ENCODE assay signal across 14 cellular contexts in the genomic region with DNA sequence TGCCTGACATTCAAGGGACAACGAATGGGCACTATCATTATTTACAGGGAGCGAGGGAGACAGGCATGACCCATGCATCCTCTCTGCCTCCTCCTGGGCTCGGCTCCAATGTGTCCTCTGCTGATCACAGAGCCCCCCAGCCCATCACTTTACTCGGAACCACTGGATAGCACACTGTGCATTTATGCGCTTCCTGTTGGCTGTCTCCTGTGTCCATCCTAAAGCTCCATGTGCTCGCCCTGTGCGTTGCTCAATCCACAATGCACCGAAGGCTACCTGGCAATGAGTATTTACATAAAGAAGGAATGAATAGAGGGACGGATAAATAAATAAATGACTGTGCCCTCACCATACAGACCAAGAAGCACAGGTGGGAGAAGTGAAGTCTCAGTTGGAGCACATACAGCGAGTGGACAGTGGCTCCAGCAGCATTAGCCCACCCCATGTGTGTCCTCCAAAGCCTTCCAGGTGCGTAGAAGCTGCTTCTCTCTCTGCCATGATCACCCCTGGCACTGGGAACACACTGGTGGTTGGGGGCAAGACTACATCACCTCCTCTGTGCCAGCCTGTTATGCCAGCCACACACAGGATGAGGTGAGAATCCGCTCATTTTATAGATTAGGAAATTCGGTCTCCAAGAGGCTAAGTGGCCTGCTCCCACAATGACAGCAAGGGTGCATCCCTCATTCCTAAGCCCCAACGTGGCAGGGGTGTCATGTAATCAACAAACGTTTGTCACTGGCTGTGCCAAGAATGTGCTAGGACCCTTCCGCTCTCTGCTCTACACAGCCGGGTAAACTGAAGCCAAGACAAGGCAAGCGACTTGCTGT. TPM values are rescaled to one million over a fixed set of nuclear protein-coding genes. Genes with fewer than 3 reads are reported as not detected.
DNase-seq lines count a peak whose midpoint lies in the region; ATAC-seq and TF ChIP-seq lines count a peak whose summit lies in the region.
"Had no signal": no experiment of that assay in that cellular context is flagged by ENCODE, and none has a peak within 500 bp of the region (broad histone marks: within the 10 kb centered on the region; RNA-seq: fewer than 3 reads in every experiment).

No MANE protein-coding gene starts in this region.

- peak; percentile 31 for DNase-seq in NCI-H748 (lab: John Stamatoyannopoulos, UW; ENCODE audit: unreplicated experiment)
- DNase-seq in NCI-H748 treated with DMSO at 0.1 percent for 48 hours (lab: John Stamatoyannopoulos, UW) = no peak
- DNase-seq in WTC11 (ENCODE audit: low spot score) = no peak
- DNase-seq in immature natural killer cell = no peak
- DNase-seq in NOMO-1 treated with dmso at 0.1 percent for 144 hours (lab: John Stamatoyannopoulos, UW; ENCODE audit: unreplicated experiment) = no peak
- DNase-seq: body of pancreas; NCI-H2107; NCI-H774; stimulated activated CD4-positive, alpha-beta T cell treated with anti-CD3 and anti-CD28 coated beads, Interleukin-2, amount 100 ng/mL, for 24 hours; testis had no signal

- H3K4me3 Mint-ChIP-seq in WTC11 (peak overlapping the region; percentile 76), immature natural killer cell (peak overlapping the region in 3 of 5 donors; percentile 17 to 48 (median 44))
- peak overlapping the region; percentile 90 for H3K4me3 Mint-ChIP-seq in stimulated activated memory B cell treated with anti-CD40 and anti-IgM and Interleukin-4, amounts not matched to agents 10 μg/mL and 1 μg/mL and 100 μg/mL, for 72 hours

- ATAC-seq in WTC11 (no peak), HG02642 (IDR thresholded peaks at IDR 0.05; ENCODE audit: poor library complexity, unreplicated experiment) (no peak), GM21515 (IDR thresholded peaks at IDR 0.05; ENCODE audit: unreplicated experiment) (no peak)
- no peak for ATAC-seq in stimulated activated memory B cell treated with anti-CD40 and anti-IgM and Interleukin-4, amounts not matched to agents 10 μg/mL and 1 μg/mL and 100 μg/mL, for 72 hours
- ATAC-seq: body of pancreas had no signal

- CTCF ChIA-PET in WTC11 (lab: Charles Lee) = interaction anchor here (0.6 to 8.9 kb wide), 4 partner anchors 10 to 299 kb away, joined by 3 to 329 read pairs (median 24); partner anchors contain the start of gene HS1BP3

- TF ChIP-seq CTCF in WTC11 (IDR thresholded peaks at IDR 0.05) = no peak

- H3K27ac Mint-ChIP-seq in WTC11 (no peak overlapping the region), immature natural killer cell (no peak overlapping the region)
- H3K27ac Mint-ChIP-seq in stimulated activated memory B cell treated with anti-CD40 and anti-IgM and Interleukin-4, amounts not matched to agents 10 μg/mL and 1 μg/mL and 100 μg/mL, for 72 hours = peak overlapping the region; percentile 89
- H3K27ac Mint-ChIP-seq: CD14-positive monocyte had no signal

- H3K36me3 Mint-ChIP-seq in WTC11 = no peaks in the 10 kb centered on the region
- H3K36me3 Mint-ChIP-seq in immature natural killer cell = no peaks in the 10 kb centered on the region
- H3K36me3 Mint-ChIP-seq in stimulated activated memory B cell treated with anti-CD40 and anti-IgM and Interleukin-4, amounts not matched to agents 10 μg/mL and 1 μg/mL and 100 μg/mL, for 72 hours = no peaks in the 10 kb centered on the region

- POLR2A ChIA-PET in WTC11 (lab: Charles Lee) = no interaction called here

- H3K27me3 Mint-ChIP-seq in WTC11 (ENCODE audit: low read depth) = peaks cover 93% of the 10 kb centered on the region
- peaks cover 18 to 32% (median 25%) of the 10 kb centered on the region in 3 donors for H3K27me3 Mint-ChIP-seq in immature natural killer cell (ENCODE audit: low read depth in 3 of 3)
- H3K27me3 Mint-ChIP-seq in stimulated activated memory B cell treated with anti-CD40 and anti-IgM and Interleukin-4, amounts not matched to agents 10 μg/mL and 1 μg/mL and 100 μg/mL, for 72 hours = no peaks in the 10 kb centered on the region

- H3K9me3 Mint-ChIP-seq in WTC11 = no peaks in the 10 kb centered on the region
- H3K9me3 Mint-ChIP-seq in immature natural killer cell = no peaks in the 10 kb centered on the region
- no peaks in the 10 kb centered on the region for H3K9me3 Mint-ChIP-seq in stimulated activated memory B cell treated with anti-CD40 and anti-IgM and Interleukin-4, amounts not matched to agents 10 μg/mL and 1 μg/mL and 100 μg/mL, for 72 hours

- H3K4me1 Mint-ChIP-seq in WTC11 = peaks cover 32% of the 10 kb centered on the region
- peaks cover 11 to 12% of the 10 kb centered on the region in 2 donors for H3K4me1 Mint-ChIP-seq in immature natural killer cell
- peaks cover 59% of the 10 kb centered on the region for H3K4me1 Mint-ChIP-seq in stimulated activated memory B cell treated with anti-CD40 and anti-IgM and Interleukin-4, amounts not matched to agents 10 μg/mL and 1 μg/mL and 100 μg/mL, for 72 hours

TF ChIP-seq in WTC11, 78 proteins besides CTCF, POLR2A, EP300 and RAD21:
- TF ChIP-seq NFATC4 (CRISPR knock-in tag; IDR thresholded peaks at IDR 0.05) (no peak), JAZF1 (CRISPR knock-in tag; IDR thresholded peaks at IDR 0.05) (no peak), FOXJ3 (CRISPR knock-in tag; IDR thresholded peaks at IDR 0.05; ENCODE audit: borderline replicate concordance) (no peak), ZSCAN18 (CRISPR knock-in tag; IDR thresholded peaks at IDR 0.05) (no peak), TP53 (CRISPR knock-in tag; IDR thresholded peaks at IDR 0.05) (no peak), GTF2I (CRISPR knock-in tag; conservative IDR thresholded peaks at IDR 0.05) (no peak), FOXK1 (CRISPR knock-in tag; IDR thresholded peaks at IDR 0.05) (no peak), ZNF263 (CRISPR knock-in tag; IDR thresholded peaks at IDR 0.05; ENCODE audit: low read depth) (no peak)
- TF ChIP-seq, protein P1, sequence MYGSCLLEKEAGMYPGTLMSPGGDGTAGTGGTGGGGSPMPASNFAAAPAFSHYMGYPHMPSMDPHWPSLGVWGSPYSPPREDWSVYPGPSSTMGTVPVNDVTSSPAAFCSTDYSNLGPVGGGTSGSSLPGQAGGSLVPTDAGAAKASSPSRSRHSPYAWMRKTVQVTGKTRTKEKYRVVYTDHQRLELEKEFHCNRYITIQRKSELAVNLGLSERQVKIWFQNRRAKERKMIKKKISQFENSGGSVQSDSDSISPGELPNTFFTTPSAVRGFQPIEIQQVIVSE (CRISPR knock-in tag; IDR thresholded peaks at IDR 0.05; ENCODE audit: borderline replicate concordance) = no peak
- TF ChIP-seq, protein P2, sequence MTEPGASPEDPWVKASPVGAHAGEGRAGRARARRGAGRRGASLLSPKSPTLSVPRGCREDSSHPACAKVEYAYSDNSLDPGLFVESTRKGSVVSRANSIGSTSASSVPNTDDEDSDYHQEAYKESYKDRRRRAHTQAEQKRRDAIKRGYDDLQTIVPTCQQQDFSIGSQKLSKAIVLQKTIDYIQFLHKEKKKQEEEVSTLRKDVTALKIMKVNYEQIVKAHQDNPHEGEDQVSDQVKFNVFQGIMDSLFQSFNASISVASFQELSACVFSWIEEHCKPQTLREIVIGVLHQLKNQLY (CRISPR knock-in tag; IDR thresholded peaks at IDR 0.05) = no peak
TF ChIP-seq in WTC11: peak in this region for 0.

RNA-seq across cellular contexts. Expression of gene GDF7, which starts 2.3 kb away (rescaled TPM):
- total RNA-seq in WTC11 (2021) = 0.18 to 0.55 TPM (median 0.23 TPM) in 3 replicates
- polyA plus RNA-seq in immature natural killer cell = not detected
- polyA plus RNA-seq: CD14-positive monocyte had no signal

RNA-seq across cellular contexts. Expression of gene HS1BP3, which starts 13.7 kb away (rescaled TPM):
- total RNA-seq in WTC11 (2021) = 17.9 to 20.1 TPM (median 19.8 TPM) in 3 replicates
- 10 to 100 TPM; 19.2 to 31.1 (median 25.3) TPM for polyA plus RNA-seq in immature natural killer cell
